In the genomic region with DNA sequence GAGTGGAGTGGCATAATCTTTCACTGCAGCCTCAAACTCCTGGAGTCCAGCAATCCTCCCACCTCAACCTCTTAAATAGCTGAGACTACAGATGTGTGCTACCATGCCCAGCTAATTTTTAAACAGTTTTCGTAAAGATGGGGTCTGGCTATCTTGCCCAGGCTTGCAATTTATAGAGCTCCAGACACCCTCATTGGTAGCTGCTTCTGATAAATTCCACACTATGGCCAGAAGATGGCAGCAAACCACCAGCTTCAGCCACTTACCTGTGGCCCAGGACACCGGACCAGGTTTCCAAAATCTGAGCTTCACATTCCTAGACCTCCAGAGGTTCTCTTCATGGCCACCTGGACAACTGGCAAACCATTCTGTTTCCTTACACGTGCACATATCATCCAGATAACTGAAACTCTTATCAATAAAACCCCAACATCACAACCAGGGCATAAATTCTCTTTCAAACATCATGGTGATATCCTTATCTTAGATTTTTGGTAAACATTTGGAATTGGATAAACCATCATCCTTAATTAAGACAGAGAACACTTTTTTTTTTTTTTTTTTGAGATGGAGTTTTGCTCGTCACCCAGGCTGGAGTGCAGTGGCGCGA, we compare ENCODE assay signal across 8 cellular contexts. TPM values are rescaled to one million over a fixed set of nuclear protein-coding genes. Genes with fewer than 3 reads are reported as not detected.
DNase-seq lines count a peak whose midpoint lies in the region; ATAC-seq and TF ChIP-seq lines count a peak whose summit lies in the region.

No MANE protein-coding gene starts in this region.

- intact Hi-C loops in body of pancreas (cut with DNase I): loop anchor here (5.0 kb wide), 1 partner anchor 36 kb away; no protein-coding TSS in a partner anchor

- H3K36me3 Mint-ChIP-seq in T-helper 2 cell treated with Interferon-gamma antibody and Interleukin-4, amounts not matched to agents 5 μg/mL and 100 μg/mL, for 36 hours (ENCODE audit: low read depth): no peaks in the 10 kb centered on the region

- peak; percentile 39 to 92 (median 89) for TF ChIP-seq CTCF in body of pancreas (IDR thresholded peaks at IDR 0.05)

- H3K9me3 Mint-ChIP-seq in T-helper 2 cell treated with Interferon-gamma antibody and Interleukin-4, amounts not matched to agents 5 μg/mL and 100 μg/mL, for 36 hours: no peaks in the 10 kb centered on the region

- no peaks in the 10 kb centered on the region for H3K4me1 Mint-ChIP-seq in T-helper 2 cell treated with Interferon-gamma antibody and Interleukin-4, amounts not matched to agents 5 μg/mL and 100 μg/mL, for 36 hours (ENCODE audit: low read depth)

- no peaks in the 10 kb centered on the region for H3K27me3 ChIP-seq in body of pancreas

- peak; percentile 66 for ATAC-seq in body of pancreas
- no peak for ATAC-seq in GM19463 (IDR thresholded peaks at IDR 0.05; ENCODE audit: unreplicated experiment)
- ATAC-seq in GM21528 (IDR thresholded peaks at IDR 0.05; ENCODE audit: low FRiP score, unreplicated experiment): no peak

- TF ChIP-seq POLR2A in body of pancreas (IDR thresholded peaks at IDR 0.05): no peak

- in situ Hi-C loops in G401 (cut with HindIII; ENCODE audit: low sequenced_read_pairs): no loop called here

- peaks cover under 1% of the 10 kb centered on the region for H3K27me3 Mint-ChIP-seq in T-helper 2 cell treated with Interferon-gamma antibody and Interleukin-4, amounts not matched to agents 5 μg/mL and 100 μg/mL, for 36 hours (ENCODE audit: low read depth)

- peaks cover 2 to 4% of the 10 kb centered on the region in 2 donors for H3K36me3 ChIP-seq in body of pancreas (replicated peaks in 1 of 2; ENCODE audit: insufficient read depth in 1 of 2, low read depth in 2 of 2)

- DNase-seq in G401 (ENCODE audit: low spot score) (peak; percentile 89), LHCN-M2 (ENCODE audit: low read depth) (peak; percentile 57), body of pancreas (peak; percentile 71 to 80 (median 74)), iPS-NIHi11 (ENCODE audit: low spot score) (peak; percentile 88)
- peak; percentile 41 for DNase-seq in T-helper 2 cell treated with Interferon-gamma antibody and Interleukin-4, amounts not matched to agents 5 μg/mL and 100 μg/mL, for 36 hours (ENCODE audit: low spot score)
- DNase-seq in stimulated activated CD4-positive, alpha-beta T cell treated with anti-CD3 and anti-CD28 coated beads, Interleukin-15, amount 100 ng/mL, for 24 hours: peak; percentile 70

- peak overlapping the region in 1 of 4 donors; percentile 38 for H3K27ac ChIP-seq in body of pancreas

- H3K4me1 ChIP-seq in body of pancreas: peaks cover 35% of the 10 kb centered on the region

- no peak overlapping the region for H3K27ac Mint-ChIP-seq in T-helper 2 cell treated with Interferon-gamma antibody and Interleukin-4, amounts not matched to agents 5 μg/mL and 100 μg/mL, for 36 hours

- no peak overlapping the region for H3K4me3 Mint-ChIP-seq in T-helper 2 cell treated with Interferon-gamma antibody and Interleukin-4, amounts not matched to agents 5 μg/mL and 100 μg/mL, for 36 hours

- H3K9me3 ChIP-seq in body of pancreas: no peaks in the 10 kb centered on the region

- H3K4me3 ChIP-seq in body of pancreas: no peak overlapping the region

- 54 to 57% methylated on average over 6 of the region's 6 CpGs for WGBS in body of pancreas, 2 donors

RNA-seq across cellular contexts. Expression of a gene that starts 28.9 kb away (rescaled TPM):
- 0.68 TPM in 1 of 2 replicates, not detected in the other for total RNA-seq in G401 (2014; rRNA removed; shearing (Covaris generic))
- not detected in 2 replicates for total RNA-seq in LHCN-M2 (2014; rRNA removed)
- not detected for polyA plus RNA-seq in LHCN-M2 (2012)
- 10 to 100 TPM in 1 of 2 donors, 1 to 10 TPM in 1; 3.4 to 23.7 TPM for total RNA-seq in body of pancreas

RNA-seq across cellular contexts. Expression of a gene that starts 29.0 kb away (rescaled TPM):
- 10.7 and 23.5 TPM in 2 replicates for total RNA-seq in G401 (2014; rRNA removed; shearing (Covaris generic))
- 21.5 and 23.4 TPM in 2 replicates for total RNA-seq in LHCN-M2 (2014; rRNA removed)
- 8.8 TPM for polyA plus RNA-seq in LHCN-M2 (2012)
- total RNA-seq in body of pancreas: 100 to 1,000 TPM; 118 to 311 TPM

RNA-seq across cellular contexts. Expression of a gene that starts 39.0 kb away (rescaled TPM):
- total RNA-seq in G401 (2014; rRNA removed; shearing (Covaris generic)): 21.3 and 30.0 TPM in 2 replicates
- total RNA-seq in LHCN-M2 (2014; rRNA removed) (28.8 and 29.8 TPM in 2 replicates), body of pancreas (1 to 10 TPM in 1 of 2 donors, under 1 TPM in 1; 0.33 to 2.6 TPM)
- 27.4 TPM for polyA plus RNA-seq in LHCN-M2 (2012)

RNA-seq across cellular contexts. Expression of a gene that starts 39.1 kb away (rescaled TPM):
- 770 and 948 TPM in 2 replicates for total RNA-seq in G401 (2014; rRNA removed; shearing (Covaris generic))
- 312 and 406 TPM in 2 replicates for total RNA-seq in LHCN-M2 (2014; rRNA removed)
- polyA plus RNA-seq in LHCN-M2 (2012): 681 TPM
- 100 to 1,000 TPM; 113 to 156 TPM for total RNA-seq in body of pancreas

RNA-seq across cellular contexts. Expression of a gene that starts 45.6 kb away (rescaled TPM):
- total RNA-seq in G401 (2014; rRNA removed; shearing (Covaris generic)): 10.8 and 12.6 TPM in 2 replicates
- total RNA-seq in LHCN-M2 (2014; rRNA removed): 13.9 and 14.1 TPM in 2 replicates
- 7.8 TPM for polyA plus RNA-seq in LHCN-M2 (2012)
- 1 to 10 TPM; 2.6 to 4.3 TPM for total RNA-seq in body of pancreas
